Comparison of ENCODE assay signal across 12 cellular contexts in genomic region chr14:42930058-42930457, GRCh38.
DNase-seq lines count a peak whose midpoint lies in the region; ATAC-seq and TF ChIP-seq lines count a peak whose summit lies in the region.
"Had no signal": no experiment of that assay in that cellular context is flagged by ENCODE, and none has a peak within 500 bp of the region (broad histone marks: within the 10 kb centered on the region; RNA-seq: fewer than 3 reads in every experiment).

No MANE protein-coding gene starts in this region.

- no peaks in the 10 kb centered on the region for H3K9me2 ChIP-seq in SU-DHL-6 (replicated peaks; ENCODE audit: insufficient read depth, low read length)

- TF ChIP-seq CTCF in SU-DHL-6 (IDR thresholded peaks at IDR 0.05; ENCODE audit: insufficient read depth, low read length, poor library complexity, severe bottlenecking), result no peak
- TF ChIP-seq CTCF in nephron (IDR thresholded peaks at IDR 0.05; ENCODE audit: unreplicated experiment in 3 of 3), result no peak

- H3K36me3 ChIP-seq in SU-DHL-6 (ENCODE audit: low read length), result no peaks in the 10 kb centered on the region
- H3K36me3 ChIP-seq: gastrocnemius medialis, thyroid gland had no signal

- no peaks in the 10 kb centered on the region for H3F3A ChIP-seq in SU-DHL-6 (ENCODE audit: insufficient read depth)

- H3K9me3 ChIP-seq in SU-DHL-6 (ENCODE audit: insufficient read depth, low read length), result no peaks in the 10 kb centered on the region
- H3K9me3 ChIP-seq: gastrocnemius medialis, thyroid gland had no signal

- H3K27ac Mint-ChIP-seq in nephron (peak overlapping the region in 2 of 3 experiments; percentile 58 to 63), immature natural killer cell (no peak overlapping the region)
- H3K27ac Mint-ChIP-seq: activated CD4-positive, alpha-beta memory T cell treated with anti-CD3 and anti-CD28 coated beads for 36 hours; activated naive CD4-positive, alpha-beta T cell treated with anti-CD3 and anti-CD28 coated beads, Interleukin-2, amount 50 U/mL, for 24 hours had no signal

- ATAC-seq in left lobe of liver (no peak), HG03469 (IDR thresholded peaks at IDR 0.05; ENCODE audit: unreplicated experiment) (no peak)
- ATAC-seq: gastrocnemius medialis had no signal

- H3K4me3 Mint-ChIP-seq in nephron, result no peak overlapping the region
- no peak overlapping the region for H3K4me3 Mint-ChIP-seq in immature natural killer cell
- H3K4me3 Mint-ChIP-seq: activated CD4-positive, alpha-beta memory T cell treated with anti-CD3 and anti-CD28 coated beads for 36 hours; activated naive CD4-positive, alpha-beta T cell treated with anti-CD3 and anti-CD28 coated beads, Interleukin-2, amount 50 U/mL, for 24 hours had no signal

- H4K20me1 ChIP-seq in SU-DHL-6 (ENCODE audit: low read depth, low read length), result no peaks in the 10 kb centered on the region

- no peaks in the 10 kb centered on the region for H3K79me2 ChIP-seq in SU-DHL-6 (ENCODE audit: insufficient read depth, low read length)

- H3K4me2 ChIP-seq in SU-DHL-6 (ENCODE audit: low read depth, low read length, poor library complexity, severe bottlenecking), result peak overlapping the region; percentile 33

- H3K9me3 Mint-ChIP-seq in nephron, result peaks cover 4% of the 10 kb centered on the region
- peaks cover 16 to 56% (median 28%) of the 10 kb centered on the region in 6 donors for H3K9me3 Mint-ChIP-seq in immature natural killer cell

- peak overlapping the region; percentile 98 for H2AFZ ChIP-seq in SU-DHL-6 (ENCODE audit: low read depth, low read length, severe bottlenecking)

- H3K27me3 Mint-ChIP-seq in nephron (ENCODE audit: low read depth) (no peaks in the 10 kb centered on the region), immature natural killer cell (ENCODE audit: low read depth in 3 of 3) (peaks cover 0 to 2% (median 0%) of the 10 kb centered on the region in 3 donors)
- H3K27me3 Mint-ChIP-seq: activated CD4-positive, alpha-beta memory T cell treated with anti-CD3 and anti-CD28 coated beads for 36 hours; activated naive CD4-positive, alpha-beta T cell treated with anti-CD3 and anti-CD28 coated beads, Interleukin-2, amount 50 U/mL, for 24 hours had no signal

- H3K27me3 ChIP-seq in SU-DHL-6 (ENCODE audit: low read length), result no peaks in the 10 kb centered on the region
- H3K27me3 ChIP-seq: gastrocnemius medialis, thyroid gland had no signal

- H3K9ac ChIP-seq in SU-DHL-6 (ENCODE audit: low read length), result no peak overlapping the region

- H3K4me1 Mint-ChIP-seq in nephron (peaks cover 5% of the 10 kb centered on the region), immature natural killer cell (no peaks in the 10 kb centered on the region)
- H3K4me1 Mint-ChIP-seq: activated naive CD4-positive, alpha-beta T cell treated with anti-CD3 and anti-CD28 coated beads, Interleukin-2, amount 50 U/mL, for 24 hours had no signal

- H3K4me3 ChIP-seq in SU-DHL-6 (ENCODE audit: insufficient read depth, low read length, poor library complexity, severe bottlenecking), result no peak overlapping the region
- H3K4me3 ChIP-seq: thyroid gland had no signal

- H3K36me3 Mint-ChIP-seq in nephron (ENCODE audit: low read depth) (no peaks in the 10 kb centered on the region), immature natural killer cell (no peaks in the 10 kb centered on the region)
- H3K36me3 Mint-ChIP-seq: activated CD4-positive, alpha-beta memory T cell treated with anti-CD3 and anti-CD28 coated beads for 36 hours; activated naive CD4-positive, alpha-beta T cell treated with anti-CD3 and anti-CD28 coated beads, Interleukin-2, amount 50 U/mL, for 24 hours had no signal

- peak; percentile 94 for DNase-seq in DMS79 treated with DMSO at 0.1 percent for 48 hours (lab: John Stamatoyannopoulos, UW)
- DNase-seq in NAMALWA (ENCODE audit: low spot score), result peak; percentile 0
- DNase-seq in left lobe of liver (ENCODE audit: low spot score), result no peak
- no peak for DNase-seq in immature natural killer cell
- no peak for DNase-seq in iPS-NIHi11 (ENCODE audit: low spot score)
- DNase-seq: activated CD4-positive, alpha-beta memory T cell treated with anti-CD3 and anti-CD28 coated beads for 36 hours had no signal

- H3K27ac ChIP-seq in SU-DHL-6 (ENCODE audit: low read depth, low read length), result no peak overlapping the region
- H3K27ac ChIP-seq: gastrocnemius medialis, thyroid gland had no signal

Comparison
In these comparisons a context has a peak if more than half of its experiments do, and no peak if none do; other contexts are left out.
1. DNase-seq: peak in DMS79 treated with DMSO at 0.1 percent for 48 hours (single experiment) and NAMALWA (single experiment); none in left lobe of liver (single experiment), immature natural killer cell (0 of 3) and iPS-NIHi11 (single experiment).
2. H3K27ac Mint-ChIP-seq: peak in nephron (2 of 3); none in immature natural killer cell (0 of 6).